In the genomic region with DNA sequence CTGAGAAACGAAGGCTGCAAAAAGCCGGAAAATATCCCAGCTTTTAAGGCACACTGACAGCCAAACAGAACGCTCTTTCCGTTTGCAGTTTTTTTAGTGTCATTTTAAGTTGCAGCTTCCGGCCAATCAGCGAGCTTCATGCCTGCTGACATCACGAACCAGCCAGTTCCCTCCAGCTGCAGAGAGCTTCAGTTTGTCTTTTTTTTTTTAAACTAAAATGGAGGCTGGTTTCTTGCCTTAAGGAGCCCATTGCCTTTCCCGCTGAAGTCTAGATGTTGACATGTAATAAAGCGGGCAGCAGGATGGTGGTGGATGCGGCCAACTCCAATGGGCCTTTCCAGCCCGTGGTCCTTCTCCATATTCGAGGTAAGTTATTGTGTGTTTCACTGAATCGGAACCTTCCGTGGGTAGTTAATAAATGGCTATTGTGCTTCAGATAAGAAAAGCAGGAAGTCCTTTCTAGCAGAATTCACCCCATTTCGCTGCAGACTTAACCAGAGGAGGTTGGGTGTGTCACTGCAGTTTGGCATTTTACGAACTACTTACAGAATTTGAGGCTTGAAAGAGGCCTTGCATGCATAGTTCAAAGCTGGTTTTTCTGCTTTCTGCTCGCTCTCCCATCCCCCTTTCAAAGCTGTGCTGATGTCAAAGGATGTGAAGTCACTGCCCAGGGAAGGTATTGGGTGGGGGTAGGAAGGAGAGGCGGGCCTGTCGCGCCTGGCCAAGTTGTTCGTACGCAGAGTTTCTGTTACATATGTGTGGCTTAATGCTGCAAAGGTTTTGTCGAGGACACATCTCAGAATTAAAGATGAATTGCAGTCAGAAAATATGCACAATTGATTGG, we compare ENCODE assay signal across 1 cellular context.
A peak's percentile ranks its signal among the peaks of the same experiment; 100 is the strongest.
TF ChIP-seq lines count a peak whose summit lies in the region.

No MANE protein-coding gene starts in this region.

TF ChIP-seq in HepG2, 621 proteins besides CTCF, POLR2A, EP300 and RAD21 (continued from another document and continues in another):
- TF ChIP-seq, protein P1, sequence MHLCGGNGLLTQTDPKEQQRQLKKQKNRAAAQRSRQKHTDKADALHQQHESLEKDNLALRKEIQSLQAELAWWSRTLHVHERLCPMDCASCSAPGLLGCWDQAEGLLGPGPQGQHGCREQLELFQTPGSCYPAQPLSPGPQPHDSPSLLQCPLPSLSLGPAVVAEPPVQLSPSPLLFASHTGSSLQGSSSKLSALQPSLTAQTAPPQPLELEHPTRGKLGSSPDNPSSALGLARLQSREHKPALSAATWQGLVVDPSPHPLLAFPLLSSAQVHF (CRISPR knock-in tag; IDR thresholded peaks at IDR 0.05), result no peak
- no peak; the same call in 1 of the 2 replicates for TF ChIP-seq BRD4 (CRISPR knock-in tag; IDR thresholded peaks at IDR 0.05)
- TF ChIP-seq SIN3B (IDR thresholded peaks at IDR 0.05; ENCODE audit: low read length), result 0 out of 2 replicates have a peak, but pooled peaks have one; percentile 45
- no peak for TF ChIP-seq ZNF790 (CRISPR knock-in tag; IDR thresholded peaks at IDR 0.05; ENCODE audit: borderline replicate concordance)
- TF ChIP-seq, protein P2, sequence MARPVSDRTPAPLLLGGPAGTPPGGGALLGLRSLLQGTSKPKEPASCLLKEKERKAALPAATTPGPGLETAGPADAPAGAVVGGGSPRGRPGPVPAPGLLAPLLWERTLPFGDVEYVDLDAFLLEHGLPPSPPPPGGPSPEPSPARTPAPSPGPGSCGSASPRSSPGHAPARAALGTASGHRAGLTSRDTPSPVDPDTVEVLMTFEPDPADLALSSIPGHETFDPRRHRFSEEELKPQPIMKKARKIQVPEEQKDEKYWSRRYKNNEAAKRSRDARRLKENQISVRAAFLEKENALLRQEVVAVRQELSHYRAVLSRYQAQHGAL (CRISPR knock-in tag; IDR thresholded peaks at IDR 0.05; ENCODE audit: not compliant biosample characterization), result no peak
- 0 out of 2 replicates have a peak, but pooled peaks have one; percentile 10 for TF ChIP-seq JUND (CRISPR knock-in tag; IDR thresholded peaks at IDR 0.05)
- TF ChIP-seq, protein P3, sequence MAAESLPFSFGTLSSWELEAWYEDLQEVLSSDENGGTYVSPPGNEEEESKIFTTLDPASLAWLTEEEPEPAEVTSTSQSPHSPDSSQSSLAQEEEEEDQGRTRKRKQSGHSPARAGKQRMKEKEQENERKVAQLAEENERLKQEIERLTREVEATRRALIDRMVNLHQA (CRISPR knock-in tag; IDR thresholded peaks at IDR 0.05), result no peak
- TF ChIP-seq NRL (CRISPR knock-in tag; IDR thresholded peaks at IDR 0.05; ENCODE audit: borderline replicate concordance), result no peak
- TF ChIP-seq, protein P4, sequence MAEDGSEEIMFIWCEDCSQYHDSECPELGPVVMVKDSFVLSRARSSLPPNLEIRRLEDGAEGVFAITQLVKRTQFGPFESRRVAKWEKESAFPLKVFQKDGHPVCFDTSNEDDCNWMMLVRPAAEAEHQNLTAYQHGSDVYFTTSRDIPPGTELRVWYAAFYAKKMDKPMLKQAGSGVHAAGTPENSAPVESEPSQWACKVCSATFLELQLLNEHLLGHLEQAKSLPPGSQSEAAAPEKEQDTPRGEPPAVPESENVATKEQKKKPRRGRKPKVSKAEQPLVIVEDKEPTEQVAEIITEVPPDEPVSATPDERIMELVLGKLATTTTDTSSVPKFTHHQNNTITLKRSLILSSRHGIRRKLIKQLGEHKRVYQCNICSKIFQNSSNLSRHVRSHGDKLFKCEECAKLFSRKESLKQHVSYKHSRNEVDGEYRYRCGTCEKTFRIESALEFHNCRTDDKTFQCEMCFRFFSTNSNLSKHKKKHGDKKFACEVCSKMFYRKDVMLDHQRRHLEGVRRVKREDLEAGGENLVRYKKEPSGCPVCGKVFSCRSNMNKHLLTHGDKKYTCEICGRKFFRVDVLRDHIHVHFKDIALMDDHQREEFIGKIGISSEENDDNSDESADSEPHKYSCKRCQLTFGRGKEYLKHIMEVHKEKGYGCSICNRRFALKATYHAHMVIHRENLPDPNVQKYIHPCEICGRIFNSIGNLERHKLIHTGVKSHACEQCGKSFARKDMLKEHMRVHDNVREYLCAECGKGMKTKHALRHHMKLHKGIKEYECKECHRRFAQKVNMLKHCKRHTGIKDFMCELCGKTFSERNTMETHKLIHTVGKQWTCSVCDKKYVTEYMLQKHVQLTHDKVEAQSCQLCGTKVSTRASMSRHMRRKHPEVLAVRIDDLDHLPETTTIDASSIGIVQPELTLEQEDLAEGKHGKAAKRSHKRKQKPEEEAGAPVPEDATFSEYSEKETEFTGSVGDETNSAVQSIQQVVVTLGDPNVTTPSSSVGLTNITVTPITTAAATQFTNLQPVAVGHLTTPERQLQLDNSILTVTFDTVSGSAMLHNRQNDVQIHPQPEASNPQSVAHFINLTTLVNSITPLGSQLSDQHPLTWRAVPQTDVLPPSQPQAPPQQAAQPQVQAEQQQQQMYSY (CRISPR knock-in tag; IDR thresholded peaks at IDR 0.05), result no peak
- TF ChIP-seq, protein P5, sequence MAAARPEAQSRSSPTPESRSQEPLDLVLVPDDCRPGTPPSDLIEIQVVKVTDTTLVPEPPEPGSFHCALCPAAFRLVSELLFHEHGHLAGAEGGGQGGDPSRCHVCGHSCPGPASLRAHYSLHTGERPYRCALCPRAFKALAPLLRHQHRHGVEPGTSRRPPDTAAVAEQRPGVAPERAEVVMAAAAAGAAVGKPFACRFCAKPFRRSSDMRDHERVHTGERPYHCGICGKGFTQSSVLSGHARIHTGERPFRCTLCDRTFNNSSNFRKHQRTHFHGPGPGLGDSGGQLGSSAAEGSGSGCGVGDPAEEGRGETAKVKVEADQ (CRISPR knock-in tag; IDR thresholded peaks at IDR 0.05; ENCODE audit: borderline replicate concordance), result peak; percentile 73; the same call in 1 of the 2 replicates
- no peak for TF ChIP-seq ZC3H4 (CRISPR knock-in tag; IDR thresholded peaks at IDR 0.05; ENCODE audit: borderline replicate concordance)
- 0 out of 2 replicates have a peak, but pooled peaks have one; percentile 0 for TF ChIP-seq TSC22D2 (CRISPR knock-in tag; IDR thresholded peaks at IDR 0.05; ENCODE audit: borderline replicate concordance)
- TF ChIP-seq, protein P6, sequence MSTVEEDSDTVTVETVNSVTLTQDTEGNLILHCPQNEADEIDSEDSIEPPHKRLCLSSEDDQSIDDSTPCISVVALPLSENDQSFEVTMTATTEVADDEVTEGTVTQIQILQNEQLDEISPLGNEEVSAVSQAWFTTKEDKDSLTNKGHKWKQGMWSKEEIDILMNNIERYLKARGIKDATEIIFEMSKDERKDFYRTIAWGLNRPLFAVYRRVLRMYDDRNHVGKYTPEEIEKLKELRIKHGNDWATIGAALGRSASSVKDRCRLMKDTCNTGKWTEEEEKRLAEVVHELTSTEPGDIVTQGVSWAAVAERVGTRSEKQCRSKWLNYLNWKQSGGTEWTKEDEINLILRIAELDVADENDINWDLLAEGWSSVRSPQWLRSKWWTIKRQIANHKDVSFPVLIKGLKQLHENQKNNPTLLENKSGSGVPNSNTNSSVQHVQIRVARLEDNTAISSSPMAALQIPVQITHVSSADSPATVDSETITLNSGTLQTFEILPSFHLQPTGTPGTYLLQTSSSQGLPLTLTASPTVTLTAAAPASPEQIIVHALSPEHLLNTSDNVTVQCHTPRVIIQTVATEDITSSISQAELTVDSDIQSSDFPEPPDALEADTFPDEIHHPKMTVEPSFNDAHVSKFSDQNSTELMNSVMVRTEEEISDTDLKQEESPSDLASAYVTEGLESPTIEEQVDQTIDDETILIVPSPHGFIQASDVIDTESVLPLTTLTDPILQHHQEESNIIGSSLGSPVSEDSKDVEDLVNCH (CRISPR knock-in tag; IDR thresholded peaks at IDR 0.05), result no peak
- TF ChIP-seq SMARCC2 (IDR thresholded peaks at IDR 0.05), result no peak
- 0 out of 2 replicates have a peak, but pooled peaks have one; percentile 23 for TF ChIP-seq ZNF598 (CRISPR knock-in tag; IDR thresholded peaks at IDR 0.05; ENCODE audit: borderline replicate concordance)
- TF ChIP-seq FOXC1 (CRISPR knock-in tag; IDR thresholded peaks at IDR 0.05; ENCODE audit: borderline replicate concordance), result no peak
- no peak for TF ChIP-seq CAMTA2 (CRISPR knock-in tag; IDR thresholded peaks at IDR 0.05; ENCODE audit: borderline replicate concordance)
- TF ChIP-seq, protein P7, sequence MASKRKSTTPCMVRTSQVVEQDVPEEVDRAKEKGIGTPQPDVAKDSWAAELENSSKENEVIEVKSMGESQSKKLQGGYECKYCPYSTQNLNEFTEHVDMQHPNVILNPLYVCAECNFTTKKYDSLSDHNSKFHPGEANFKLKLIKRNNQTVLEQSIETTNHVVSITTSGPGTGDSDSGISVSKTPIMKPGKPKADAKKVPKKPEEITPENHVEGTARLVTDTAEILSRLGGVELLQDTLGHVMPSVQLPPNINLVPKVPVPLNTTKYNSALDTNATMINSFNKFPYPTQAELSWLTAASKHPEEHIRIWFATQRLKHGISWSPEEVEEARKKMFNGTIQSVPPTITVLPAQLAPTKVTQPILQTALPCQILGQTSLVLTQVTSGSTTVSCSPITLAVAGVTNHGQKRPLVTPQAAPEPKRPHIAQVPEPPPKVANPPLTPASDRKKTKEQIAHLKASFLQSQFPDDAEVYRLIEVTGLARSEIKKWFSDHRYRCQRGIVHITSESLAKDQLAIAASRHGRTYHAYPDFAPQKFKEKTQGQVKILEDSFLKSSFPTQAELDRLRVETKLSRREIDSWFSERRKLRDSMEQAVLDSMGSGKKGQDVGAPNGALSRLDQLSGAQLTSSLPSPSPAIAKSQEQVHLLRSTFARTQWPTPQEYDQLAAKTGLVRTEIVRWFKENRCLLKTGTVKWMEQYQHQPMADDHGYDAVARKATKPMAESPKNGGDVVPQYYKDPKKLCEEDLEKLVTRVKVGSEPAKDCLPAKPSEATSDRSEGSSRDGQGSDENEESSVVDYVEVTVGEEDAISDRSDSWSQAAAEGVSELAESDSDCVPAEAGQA (IDR thresholded peaks at IDR 0.05; ENCODE audit: low read depth), result peak; percentile 86
- TF ChIP-seq, protein P7 (CRISPR knock-in tag; IDR thresholded peaks at IDR 0.05; ENCODE audit: borderline replicate concordance), result no peak
- no peak for TF ChIP-seq NR2F2 (IDR thresholded peaks at IDR 0.05; ENCODE audit: borderline replicate concordance, low read depth)
- TF ChIP-seq KLF9 (CRISPR knock-in tag; IDR thresholded peaks at IDR 0.05; ENCODE audit: low read depth), result no peak
- TF ChIP-seq BORCS8-MEF2B (CRISPR knock-in tag; IDR thresholded peaks at IDR 0.05), result peak; percentile 62; the same call in 1 of the 2 replicates
- TF ChIP-seq NFKBIZ (CRISPR knock-in tag; IDR thresholded peaks at IDR 0.05), result peak; percentile 57; the same call in 1 of the 2 replicates
- peak; percentile 67 for TF ChIP-seq SP5 (CRISPR knock-in tag; IDR thresholded peaks at IDR 0.05; ENCODE audit: borderline replicate concordance, low read depth)
- TF ChIP-seq HMG20B (CRISPR knock-in tag; conservative IDR thresholded peaks at IDR 0.05), result no peak
- TF ChIP-seq ZNF256 (CRISPR knock-in tag; conservative IDR thresholded peaks at IDR 0.05), result no peak
- TF ChIP-seq CEBPG (CRISPR knock-in tag; IDR thresholded peaks at IDR 0.05), result peak; percentile 36; the same call in 1 of the 2 replicates
- TF ChIP-seq NONO (IDR thresholded peaks at IDR 0.05), result no peak
- peak; percentile 40; the same call in 1 of the 2 replicates for TF ChIP-seq NONO (CRISPR knock-in tag; conservative IDR thresholded peaks at IDR 0.05)
- peak; percentile 68; the same call in 1 of the 2 replicates for TF ChIP-seq YEATS4 (CRISPR knock-in tag; IDR thresholded peaks at IDR 0.05; ENCODE audit: borderline replicate concordance)
- TF ChIP-seq ZFAT (CRISPR knock-in tag; conservative IDR thresholded peaks at IDR 0.05), result no peak
- no peak for TF ChIP-seq SMAD3 (CRISPR knock-in tag; IDR thresholded peaks at IDR 0.05)
- TF ChIP-seq, protein P8, sequence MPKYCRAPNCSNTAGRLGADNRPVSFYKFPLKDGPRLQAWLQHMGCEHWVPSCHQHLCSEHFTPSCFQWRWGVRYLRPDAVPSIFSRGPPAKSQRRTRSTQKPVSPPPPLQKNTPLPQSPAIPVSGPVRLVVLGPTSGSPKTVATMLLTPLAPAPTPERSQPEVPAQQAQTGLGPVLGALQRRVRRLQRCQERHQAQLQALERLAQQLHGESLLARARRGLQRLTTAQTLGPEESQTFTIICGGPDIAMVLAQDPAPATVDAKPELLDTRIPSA (CRISPR knock-in tag; IDR thresholded peaks at IDR 0.05; ENCODE audit: borderline replicate concordance), result no peak
- TF ChIP-seq, protein P9, sequence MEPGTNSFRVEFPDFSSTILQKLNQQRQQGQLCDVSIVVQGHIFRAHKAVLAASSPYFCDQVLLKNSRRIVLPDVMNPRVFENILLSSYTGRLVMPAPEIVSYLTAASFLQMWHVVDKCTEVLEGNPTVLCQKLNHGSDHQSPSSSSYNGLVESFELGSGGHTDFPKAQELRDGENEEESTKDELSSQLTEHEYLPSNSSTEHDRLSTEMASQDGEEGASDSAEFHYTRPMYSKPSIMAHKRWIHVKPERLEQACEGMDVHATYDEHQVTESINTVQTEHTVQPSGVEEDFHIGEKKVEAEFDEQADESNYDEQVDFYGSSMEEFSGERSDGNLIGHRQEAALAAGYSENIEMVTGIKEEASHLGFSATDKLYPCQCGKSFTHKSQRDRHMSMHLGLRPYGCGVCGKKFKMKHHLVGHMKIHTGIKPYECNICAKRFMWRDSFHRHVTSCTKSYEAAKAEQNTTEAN (CRISPR knock-in tag; conservative IDR thresholded peaks at IDR 0.05), result no peak
- TF ChIP-seq NAIF1 (CRISPR knock-in tag; IDR thresholded peaks at IDR 0.05; ENCODE audit: borderline replicate concordance), result no peak
- TF ChIP-seq SSRP1 (CRISPR knock-in tag; IDR thresholded peaks at IDR 0.05), result no peak
- TF ChIP-seq ZNF24 (IDR thresholded peaks at IDR 0.05), result no peak
- TF ChIP-seq HMG20A (CRISPR knock-in tag; IDR thresholded peaks at IDR 0.05; ENCODE audit: borderline replicate concordance), result no peak
- TF ChIP-seq HIVEP1 (CRISPR knock-in tag; IDR thresholded peaks at IDR 0.05), result peak; percentile 47; the same call in 1 of the 2 replicates
- TF ChIP-seq RFXANK (CRISPR knock-in tag; IDR thresholded peaks at IDR 0.05), result peak; percentile 72; the same call in 1 of the 2 replicates
- no peak for TF ChIP-seq ZNF296 (CRISPR knock-in tag; conservative IDR thresholded peaks at IDR 0.05)
- TF ChIP-seq, protein P10, sequence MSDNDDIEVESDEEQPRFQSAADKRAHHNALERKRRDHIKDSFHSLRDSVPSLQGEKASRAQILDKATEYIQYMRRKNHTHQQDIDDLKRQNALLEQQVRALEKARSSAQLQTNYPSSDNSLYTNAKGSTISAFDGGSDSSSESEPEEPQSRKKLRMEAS (IDR thresholded peaks at IDR 0.05), result peak; percentile 54
